Comparison of ENCODE assay signal across 8 cellular contexts in the genomic region with DNA sequence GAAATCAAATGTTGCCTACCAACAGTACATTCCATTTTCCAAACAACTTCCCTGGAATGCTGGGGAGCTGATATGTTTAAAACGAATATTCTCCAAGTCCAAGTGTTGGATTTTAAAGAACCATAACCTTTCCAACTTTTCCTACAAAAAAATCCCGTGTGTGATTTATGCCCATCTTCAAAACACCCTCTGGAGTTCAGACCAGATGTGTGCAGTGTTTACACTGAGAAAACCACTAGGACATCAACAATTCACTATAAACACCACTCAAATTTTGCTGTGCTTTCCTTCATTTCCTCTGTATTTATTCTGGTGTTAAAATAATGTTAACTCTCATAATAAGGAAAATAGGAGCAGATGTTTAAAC. TPM values are rescaled to one million over a fixed set of nuclear protein-coding genes. Genes with fewer than 3 reads are reported as not detected.
DNase-seq lines count a peak whose midpoint lies in the region; ATAC-seq and TF ChIP-seq lines count a peak whose summit lies in the region.

No MANE protein-coding gene starts in this region.

- no peaks in the 10 kb centered on the region for H3K9me3 Mint-ChIP-seq in stimulated activated naive CD8-positive, alpha-beta T cell treated with anti-CD3 and anti-CD28 coated beads, Interleukin-15, Interleukin-2, amounts not matched to agents 100 ng/mL and 50 ng/mL, for 24 hours
- no peaks in the 10 kb centered on the region for H3K9me3 Mint-ChIP-seq in mesothelial cell of epicardium

- no peaks in the 10 kb centered on the region for H3K27me3 ChIP-seq in body of pancreas

- H3K4me3 Mint-ChIP-seq in stimulated activated naive CD8-positive, alpha-beta T cell treated with anti-CD3 and anti-CD28 coated beads, Interleukin-15, Interleukin-2, amounts not matched to agents 100 ng/mL and 50 ng/mL, for 24 hours: peak overlapping the region; percentile 99
- H3K4me3 Mint-ChIP-seq in mesothelial cell of epicardium: peak overlapping the region; percentile 98

- H3K4me1 Mint-ChIP-seq in stimulated activated naive CD8-positive, alpha-beta T cell treated with anti-CD3 and anti-CD28 coated beads, Interleukin-15, Interleukin-2, amounts not matched to agents 100 ng/mL and 50 ng/mL, for 24 hours (ENCODE audit: low read depth): peaks cover 62% of the 10 kb centered on the region
- peaks cover 58% of the 10 kb centered on the region for H3K4me1 Mint-ChIP-seq in mesothelial cell of epicardium

- WGBS in body of pancreas, 2 donors: 6 to 13% methylated on average over 2 of the region's 2 CpGs

- no peak for TF ChIP-seq POLR2A in body of pancreas (IDR thresholded peaks at IDR 0.05)

- H3K27ac ChIP-seq in body of pancreas: peak overlapping the region; percentile 0 to 88 (median 82)

- no peak for DNase-seq in stimulated activated naive CD8-positive, alpha-beta T cell treated with anti-CD3 and anti-CD28 coated beads, Interleukin-15, Interleukin-2, amounts not matched to agents 100 U/mL and 50 U/mL, for 24 hours
- DNase-seq in body of pancreas (no peak), mesothelial cell of epicardium (ENCODE audit: low spot score in 2 of 2, unreplicated experiment in 2 of 2) (no peak), left colon (no peak), HPDE6-E6E7 (ENCODE audit: extremely low spot score) (no peak)

- H3K36me3 ChIP-seq in body of pancreas (replicated peaks in 1 of 2; ENCODE audit: insufficient read depth in 1 of 2, low read depth in 2 of 2): no peaks in the 10 kb centered on the region

- H3K27ac Mint-ChIP-seq in stimulated activated naive CD8-positive, alpha-beta T cell treated with anti-CD3 and anti-CD28 coated beads, Interleukin-15, Interleukin-2, amounts not matched to agents 100 ng/mL and 50 ng/mL, for 24 hours: peak overlapping the region; percentile 99
- H3K27ac Mint-ChIP-seq in mesothelial cell of epicardium: peak overlapping the region; percentile 98

- no peaks in the 10 kb centered on the region for H3K9me3 ChIP-seq in body of pancreas

- peaks cover 60% of the 10 kb centered on the region for H3K4me1 ChIP-seq in body of pancreas

- no peak for TF ChIP-seq CTCF in body of pancreas (IDR thresholded peaks at IDR 0.05)
- no peak for TF ChIP-seq CTCF in mesothelial cell of epicardium (IDR thresholded peaks at IDR 0.05; ENCODE audit: unreplicated experiment)

- H3K36me3 Mint-ChIP-seq in stimulated activated naive CD8-positive, alpha-beta T cell treated with anti-CD3 and anti-CD28 coated beads, Interleukin-15, Interleukin-2, amounts not matched to agents 100 ng/mL and 50 ng/mL, for 24 hours (ENCODE audit: low read depth): peaks cover 21% of the 10 kb centered on the region
- H3K36me3 Mint-ChIP-seq in mesothelial cell of epicardium: no peaks in the 10 kb centered on the region

- no peaks in the 10 kb centered on the region for H3K27me3 Mint-ChIP-seq in stimulated activated naive CD8-positive, alpha-beta T cell treated with anti-CD3 and anti-CD28 coated beads, Interleukin-15, Interleukin-2, amounts not matched to agents 100 ng/mL and 50 ng/mL, for 24 hours
- no peaks in the 10 kb centered on the region for H3K27me3 Mint-ChIP-seq in mesothelial cell of epicardium (ENCODE audit: low read depth)

- no peak overlapping the region for H3K4me3 ChIP-seq in body of pancreas

- ATAC-seq in stimulated activated naive CD8-positive, alpha-beta T cell treated with anti-CD3 and anti-CD28 coated beads, Interleukin-15, Interleukin-2, amounts not matched to agents 100 U/mL and 50 U/mL, for 24 hours: no peak
- ATAC-seq in body of pancreas (no peak), GM21390 (IDR thresholded peaks at IDR 0.05; ENCODE audit: unreplicated experiment) (no peak), left colon (no peak), GM19452 (IDR thresholded peaks at IDR 0.05; ENCODE audit: unreplicated experiment) (no peak)

- intact Hi-C loops in body of pancreas (cut with DNase I): no loop called here
- intact Hi-C loops in left colon (cut with DNase I, micrococcal nuclease): no loop called here

RNA-seq across cellular contexts. Expression of a gene that starts 2.4 kb away (rescaled TPM):
- total RNA-seq in body of pancreas (10 to 100 TPM; 66.4 to 91.0 TPM), mesothelial cell of epicardium (137 to 140 TPM (median 138 TPM) in 3 replicates), left colon (10 to 100 TPM; 52.7 to 53.4 TPM)
